Comparison of ENCODE assay signal across 26 cellular contexts in genomic region chr3:37751016-37751415, GRCh38.
"Had no signal": no experiment of that assay in that cellular context is flagged by ENCODE, and none has a peak within 500 bp of the region (broad histone marks: within the 10 kb centered on the region; RNA-seq: fewer than 3 reads in every experiment).

No MANE protein-coding gene starts in this region.

- H3K36me3 Mint-ChIP-seq: activated naive CD8-positive, alpha-beta T cell had no signal

- H3K27ac Mint-ChIP-seq: activated B cell treated with CpG ODN at 0.5 μM for 24 hours; activated CD8-positive, alpha-beta T cell treated with anti-CD3 and anti-CD28 coated beads for 36 hours; activated naive CD8-positive, alpha-beta T cell; activated T-helper 17 cell treated with anti-CD3 and anti-CD28 coated beads, Interleukin-2, amount 50 U/mL, for 72 hours; T-helper 17 cell; T-helper 2 cell treated with Interferon-gamma antibody and Interleukin-4, amounts not matched to agents 5 μg/mL and 100 μg/mL, for 36 hours had no signal

- H3K9me3 Mint-ChIP-seq: activated B cell treated with CpG ODN at 0.5 μM for 24 hours; activated CD8-positive, alpha-beta T cell treated with anti-CD3 and anti-CD28 coated beads for 36 hours; activated T-cell treated with anti-CD3 and anti-CD28 coated beads, Interleukin-2, amount 50 U/mL, for 4 hours; activated T-helper 17 cell treated with anti-CD3 and anti-CD28 coated beads, Interleukin-2, amount 50 U/mL, for 72 hours; T-helper 2 cell treated with Interferon-gamma antibody and Interleukin-4, amounts not matched to agents 5 μg/mL and 100 μg/mL, for 36 hours had no signal

- DNase-seq: activated B cell treated with CpG ODN at 0.5 μM for 24 hours; activated CD4-positive, alpha-beta T cell treated with anti-CD3 and anti-CD28 coated beads for 48 hours; activated CD4-positive, alpha-beta T cell treated with anti-CD3 and anti-CD28 coated beads, Interleukin-2, amount 50 U/mL, for 1 hour; activated CD4-positive, alpha-beta T cell treated with anti-CD3 and anti-CD28 coated beads, Interleukin-2, amount 50 U/mL, for 48 hours; activated CD8-positive, alpha-beta memory T cell treated with anti-CD3 and anti-CD28 coated beads for 24 hours; activated CD8-positive, alpha-beta T cell treated with anti-CD3 and anti-CD28 coated beads for 36 hours; activated effector memory CD4-positive, alpha-beta T cell treated with Interleukin-2 at 50 U/mL for 16 hours; activated gamma-delta T cell treated with Interleukin-2 at 50 U/mL for 16 hours; activated naive CD4-positive, alpha-beta T cell treated with anti-CD3 and anti-CD28 coated beads, Interleukin-2, amount 50 U/mL, for 16 hours; activated naive CD4-positive, alpha-beta T cell treated with Interleukin-2 at 50 U/mL for 16 hours; activated T-cell treated with anti-CD3 and anti-CD28 coated beads, Interleukin-2, amount 50 U/mL, for 4 hours; amniotic stem cell; anterior cingulate cortex; brain microvascular endothelial cell; caudate nucleus; effector CD8-positive, alpha-beta T cell; foreskin fibroblast; T-helper 1 cell; T-helper 17 cell; T1000; WERI-Rb-1 had no signal

- ATAC-seq: activated CD4-positive, CD25-positive, alpha-beta regulatory T cell treated with anti-CD3 and anti-CD28 coated beads, Interleukin-2, amount 50 U/mL, for 24 hours; activated T-cell treated with anti-CD3 and anti-CD28 coated beads, Interleukin-2, amount 50 U/mL, for 4 hours; activated T-helper 17 cell treated with anti-CD3 and anti-CD28 coated beads, Interleukin-2, amount 50 U/mL, for 72 hours; esophagus mucosa; T-helper 17 cell had no signal

- H3K4me1 Mint-ChIP-seq: activated B cell treated with CpG ODN at 0.5 μM for 24 hours; activated T-helper 17 cell treated with anti-CD3 and anti-CD28 coated beads, Interleukin-2, amount 50 U/mL, for 72 hours; T-helper 17 cell had no signal

- H3K27ac ChIP-seq: brain microvascular endothelial cell, WERI-Rb-1 had no signal

- H3K4me3 Mint-ChIP-seq: activated B cell treated with CpG ODN at 0.5 μM for 24 hours; activated CD8-positive, alpha-beta T cell treated with anti-CD3 and anti-CD28 coated beads for 36 hours; activated naive CD8-positive, alpha-beta T cell; activated T-cell treated with anti-CD3 and anti-CD28 coated beads, Interleukin-2, amount 50 U/mL, for 4 hours; activated T-helper 17 cell treated with anti-CD3 and anti-CD28 coated beads, Interleukin-2, amount 50 U/mL, for 72 hours; T-helper 17 cell; T-helper 2 cell treated with Interferon-gamma antibody and Interleukin-4, amounts not matched to agents 5 μg/mL and 100 μg/mL, for 36 hours had no signal

- H3K36me3 ChIP-seq: brain microvascular endothelial cell, WERI-Rb-1 had no signal
